In the genomic region with DNA sequence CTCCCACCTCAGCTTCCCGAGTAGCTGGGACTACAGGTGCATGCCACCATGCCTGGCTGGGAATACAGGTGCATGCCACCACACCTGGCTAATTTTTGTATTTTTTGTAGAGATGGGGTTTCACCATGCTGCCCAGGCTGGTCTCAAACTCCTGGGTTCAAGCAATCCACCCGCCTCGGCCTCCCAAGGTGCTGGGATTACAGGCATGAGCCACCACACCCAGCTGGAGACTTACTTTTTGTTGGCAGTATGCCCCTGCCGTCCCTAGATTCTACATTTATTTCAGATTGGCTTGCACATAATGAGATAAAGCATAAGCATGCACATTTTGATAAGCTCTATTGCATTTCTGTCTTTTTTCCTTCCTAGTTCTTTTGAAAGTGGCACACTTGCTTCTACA, we compare ENCODE assay signal across 6 cellular contexts. TPM values are rescaled to one million over a fixed set of nuclear protein-coding genes. Genes with fewer than 3 reads are reported as not detected.
"Had no signal": no experiment of that assay in that cellular context is flagged by ENCODE, and none has a peak within 500 bp of the region (broad histone marks: within the 10 kb centered on the region; RNA-seq: fewer than 3 reads in every experiment).

No MANE protein-coding gene starts in this region.

RNA-seq across cellular contexts. Expression of a gene that starts 16.7 kb away (rescaled TPM):
- total RNA-seq: GM23248, H4, H7, HT-29, IMR-90, K562 had no signal
